Comparison of ENCODE assay signal across 8 cellular contexts in the genomic region with DNA sequence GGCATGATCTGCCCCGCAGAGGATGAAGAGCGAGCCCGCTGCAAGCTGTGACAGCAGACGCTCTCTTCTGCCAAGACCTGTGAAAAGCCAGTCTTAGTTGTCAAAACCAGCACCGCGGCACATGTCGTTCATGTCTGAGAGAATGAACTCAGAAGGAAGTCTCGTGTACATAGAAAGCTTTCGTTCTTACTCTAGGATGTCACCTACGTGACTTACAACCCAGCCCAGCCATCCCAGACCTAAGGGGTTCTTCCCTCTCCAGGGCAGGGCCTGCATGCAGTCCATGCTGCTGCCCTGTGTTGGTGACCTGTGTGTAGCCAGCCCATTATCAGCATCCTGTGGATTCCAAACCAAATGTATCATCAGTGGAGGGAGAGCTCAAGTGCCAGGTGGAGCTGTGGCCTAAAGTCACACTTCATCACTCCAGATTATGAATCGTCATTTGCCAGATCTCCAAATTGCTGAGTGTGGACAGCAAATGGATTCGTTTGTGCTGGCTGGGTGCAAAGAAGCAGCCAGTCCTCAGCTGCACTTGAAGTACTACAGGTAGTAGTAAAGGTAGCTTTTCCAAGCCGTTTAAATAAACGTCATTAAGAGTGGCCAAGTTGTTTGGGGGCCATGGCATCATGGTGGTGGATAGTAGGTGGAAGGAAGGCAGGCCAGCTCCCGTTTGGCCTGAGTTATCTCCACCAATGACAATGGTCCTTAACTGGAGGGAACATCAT.
DNase-seq lines count a peak whose midpoint lies in the region; ATAC-seq and TF ChIP-seq lines count a peak whose summit lies in the region.

No MANE protein-coding gene starts in this region.

- ATAC-seq in GM18909 (IDR thresholded peaks at IDR 0.05; ENCODE audit: poor library complexity, unreplicated experiment) = peak; percentile 70
- ATAC-seq in HG03108 (IDR thresholded peaks at IDR 0.05; ENCODE audit: unreplicated experiment) = peak; percentile 73

- H3K9me3 ChIP-seq in breast epithelium = no peaks in the 10 kb centered on the region

- no peak overlapping the region for H3K27ac ChIP-seq in breast epithelium

- TF ChIP-seq POLR2A in breast epithelium (IDR thresholded peaks at IDR 0.05) = no peak

- DNase-seq in activated gamma-delta T cell (lab: John Stamatoyannopoulos, UW) = peak; percentile 14
- peak; percentile 65 to 73 for DNase-seq in stimulated activated CD4-positive, alpha-beta T cell treated with anti-CD3 and anti-CD28 coated beads, Interleukin-2, amount 100 ng/mL, for 24 hours
- no peak for DNase-seq in RPMI8226
- DNase-seq in breast epithelium (ENCODE audit: low spot score in 2 of 2) = no peak
- no peak for DNase-seq in NCI-H2107 (lab: John Stamatoyannopoulos, UW)
- DNase-seq in HPDE6-E6E7 (ENCODE audit: extremely low spot score) = no peak

- no peak for TF ChIP-seq CTCF in breast epithelium (IDR thresholded peaks at IDR 0.05)

- no peak overlapping the region for H3K4me3 ChIP-seq in breast epithelium

- H3K27me3 ChIP-seq in breast epithelium = no peaks in the 10 kb centered on the region

- intact Hi-C loops in breast epithelium (cut with DNase I; ENCODE audit: low total_unique reads) = no loop called here

- no peaks in the 10 kb centered on the region for H3K4me1 ChIP-seq in breast epithelium

- no peaks in the 10 kb centered on the region for H3K36me3 ChIP-seq in breast epithelium

Comparison
In these comparisons a context has a peak if more than half of its experiments do, and no peak if none do; other contexts are left out.
1. DNase-seq: peak in activated gamma-delta T cell (single experiment) and stimulated activated CD4-positive, alpha-beta T cell treated with anti-CD3 and anti-CD28 coated beads, Interleukin-2, amount 100 ng/mL, for 24 hours (2 of 2); none in RPMI8226 (single experiment), breast epithelium (0 of 2), NCI-H2107 (single experiment) and HPDE6-E6E7 (single experiment).